ENCODE assay signal across 26 cellular contexts in the genomic region with DNA sequence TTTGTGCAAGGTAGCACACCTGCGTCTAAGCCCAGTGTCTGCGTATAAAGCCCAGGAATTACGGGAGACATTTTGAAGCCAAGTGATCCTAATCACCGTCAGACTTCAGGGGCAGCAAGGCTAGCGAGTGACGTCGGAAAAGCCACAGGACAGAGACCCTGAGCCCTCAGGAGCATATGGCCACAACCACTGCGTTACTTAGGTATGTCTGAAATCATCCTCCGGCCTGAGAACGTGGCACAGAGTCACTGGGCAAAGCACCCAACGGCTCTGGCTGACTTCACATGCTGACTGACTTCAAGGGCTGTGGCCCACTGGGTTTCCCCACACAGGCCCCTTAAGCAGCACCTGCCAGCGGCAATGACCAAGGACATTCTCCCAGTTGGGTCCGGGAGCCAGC.
DNase-seq lines count a peak whose midpoint lies in the region; ATAC-seq, FAIRE-seq and TF ChIP-seq lines count a peak whose summit lies in the region.
"Had no signal": no experiment of that assay in that cellular context is flagged by ENCODE, and none has a peak within 500 bp of the region (broad histone marks: within the 10 kb centered on the region; RNA-seq: fewer than 3 reads in every experiment).

No MANE protein-coding gene starts in this region.

- H3K36me3 ChIP-seq in WERI-Rb-1, result no peaks in the 10 kb centered on the region
- H3K36me3 ChIP-seq: BLaER1 treated with 17β-estradiol and CSF1 and Interleukin-3, amounts not matched to agents 10 nM and 100 nM had no signal

- peak overlapping the region; percentile 30 for H3K4me3 ChIP-seq in WERI-Rb-1 (ENCODE audit: low read depth, low read length)
- H3K4me3 ChIP-seq: A549; BLaER1 treated with 17β-estradiol and CSF1 and Interleukin-3, amounts not matched to agents 10 nM and 100 nM; GM12878 had no signal

- FAIRE-seq in D721Med (lab: Jason Lieb, UNC), result peak; percentile 82
- FAIRE-seq: A549, GM12878, GM12892, GM18507 had no signal

- no peak for TF ChIP-seq CTCF in D721Med (IDR thresholded peaks at IDR 0.05; ENCODE audit: insufficient read depth, missing control alignments)
- no peak for TF ChIP-seq CTCF in WERI-Rb-1 (IDR thresholded peaks at IDR 0.05; ENCODE audit: low read depth, low read length)

- intact Hi-C loops in posterior vena cava (cut with DNase I), result no loop called here

- no peak for ATAC-seq in HG03571 (IDR thresholded peaks at IDR 0.05; ENCODE audit: unreplicated experiment)
- ATAC-seq: A549; CD8-positive, alpha-beta T cell; GM12878 had no signal

- H3K27me3 ChIP-seq in WERI-Rb-1 (ENCODE audit: insufficient read depth, low read depth, severe bottlenecking), result no peaks in the 10 kb centered on the region
- H3K27me3 ChIP-seq: BLaER1 treated with 17β-estradiol and CSF1 and Interleukin-3, amounts not matched to agents 10 nM and 100 nM had no signal

- peak overlapping the region; percentile 90 for H3K27ac ChIP-seq in WERI-Rb-1
- H3K27ac ChIP-seq: 22Rv1; A549; BLaER1 treated with 17β-estradiol and CSF1 and Interleukin-3, amounts not matched to agents 10 nM and 100 nM; C4-2B had no signal

- DNase-seq in D721Med (ENCODE audit: insufficient read length, low spot score) (no peak), NCI-H82 (lab: John Stamatoyannopoulos, UW) (peak; percentile 75), WERI-Rb-1 (peak; percentile 78), posterior vena cava (ENCODE audit: low spot score) (peak; percentile 68), NCI-H1417 treated with DMSO at 0.1 percent for 48 hours (lab: John Stamatoyannopoulos, UW) (no peak), RPMI8226 (no peak), SW 1271 (lab: John Stamatoyannopoulos, UW) (no peak)
- DNase-seq: AML-193; Caco-2; Calu3; CD4-positive, alpha-beta T cell; CD8-positive, alpha-beta T cell; DMS 273 treated with DMSO at 0.1 percent for 48 hours; DMS153; DMS53; DMS79; EL; GDM1 had no signal

- no peaks in the 10 kb centered on the region for H3K9me3 ChIP-seq in WERI-Rb-1 (ENCODE audit: severe bottlenecking)
- H3K9me3 ChIP-seq: A549, Caco-2 had no signal

Comparison
In these comparisons a context has a peak if more than half of its experiments do, and no peak if none do; other contexts are left out.
1. DNase-seq: peak in NCI-H82 (single experiment), WERI-Rb-1 (single experiment) and posterior vena cava (single experiment); none in D721Med (single experiment), NCI-H1417 treated with DMSO at 0.1 percent for 48 hours (single experiment), RPMI8226 (single experiment) and SW 1271 (0 of 2).